ENCODE assay signal across 15 cellular contexts in the genomic region with DNA sequence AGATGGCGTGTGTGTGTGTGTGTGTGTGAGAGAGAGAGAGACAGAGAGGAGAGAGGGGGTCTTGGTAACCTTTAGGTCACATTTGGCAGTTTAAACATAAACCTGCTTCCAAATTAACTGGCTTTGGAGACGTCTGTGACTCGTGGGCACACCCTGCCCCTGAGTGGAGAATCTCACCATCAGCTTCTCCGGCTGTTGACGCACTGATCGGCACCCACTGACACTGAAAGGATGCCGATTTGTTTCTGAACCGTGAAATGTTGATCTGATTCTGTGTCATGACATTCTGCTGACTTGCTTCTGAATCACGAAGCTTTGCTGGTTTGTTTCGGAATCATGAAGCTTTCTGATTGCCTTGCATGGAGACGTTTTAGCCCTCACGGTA.
"Had no signal": no experiment of that assay in that cellular context is flagged by ENCODE, and none has a peak within 500 bp of the region (broad histone marks: within the 10 kb centered on the region; RNA-seq: fewer than 3 reads in every experiment).

No MANE protein-coding gene starts in this region.

- H3K4me1 ChIP-seq: esophagus muscularis mucosa, right atrium auricular region had no signal

- H3K27ac ChIP-seq: brain microvascular endothelial cell, dorsolateral prefrontal cortex, esophagus muscularis mucosa, neutrophil, right atrium auricular region, skin epidermis had no signal

- H3K4me3 Mint-ChIP-seq: activated naive CD4-positive, alpha-beta T cell treated with anti-CD3 and anti-CD28 coated beads for 36 hours; activated T-helper 1 cell treated with anti-CD3 and anti-CD28 coated beads, Interleukin-12 subunit alpha, Interleukin-12 subunit beta, Interleukin-2, Interleukin-4 antibody, amounts not matched to agents 30 ng/mL and 10 ng/mL and 1 ng/mL, durations not matched to agents 14 hours and 24 hours and 36 hours; stimulated activated naive B cell treated with anti-CD40 and anti-IgM and Interleukin-4, amounts not matched to agents 10 μg/mL and 1 μg/mL and 100 μg/mL, for 72 hours had no signal

- H3K9me3 ChIP-seq: esophagus muscularis mucosa, neutrophil, right atrium auricular region had no signal

- ATAC-seq: SK-N-SH treated with all-trans-retinoic acid at 6 μM for 48 hours had no signal

- H3K27me3 ChIP-seq: brain microvascular endothelial cell, neutrophil, right atrium auricular region had no signal

- H3K27ac Mint-ChIP-seq: activated naive CD4-positive, alpha-beta T cell treated with anti-CD3 and anti-CD28 coated beads for 36 hours; activated T-helper 1 cell treated with anti-CD3 and anti-CD28 coated beads, Interleukin-12 subunit alpha, Interleukin-12 subunit beta, Interleukin-2, Interleukin-4 antibody, amounts not matched to agents 30 ng/mL and 10 ng/mL and 1 ng/mL, durations not matched to agents 14 hours and 24 hours and 36 hours; stimulated activated naive B cell treated with anti-CD40 and anti-IgM and Interleukin-4, amounts not matched to agents 10 μg/mL and 1 μg/mL and 100 μg/mL, for 72 hours had no signal

- H3K4me3 ChIP-seq: dorsolateral prefrontal cortex, esophagus muscularis mucosa, right atrium auricular region, skin epidermis had no signal

- H3K27me3 Mint-ChIP-seq: stimulated activated naive B cell treated with anti-CD40 and anti-IgM and Interleukin-4, amounts not matched to agents 10 μg/mL and 1 μg/mL and 100 μg/mL, for 72 hours had no signal

- DNase-seq: amygdala; brain microvascular endothelial cell; glutamatergic neuron; posterior cingulate gyrus; SHP77; stimulated activated naive B cell treated with anti-CD40 and anti-IgM and Interleukin-4, amounts not matched to agents 10 μg/mL and 1 μg/mL and 100 μg/mL, for 72 hours; trophoblast cell had no signal

- H3K36me3 ChIP-seq: brain microvascular endothelial cell, esophagus muscularis mucosa, neutrophil, right atrium auricular region had no signal

- H3K9me3 Mint-ChIP-seq: activated naive CD4-positive, alpha-beta T cell treated with anti-CD3 and anti-CD28 coated beads for 36 hours had no signal
